Comparison of ENCODE assay signal across 10 cellular contexts in the genomic region with DNA sequence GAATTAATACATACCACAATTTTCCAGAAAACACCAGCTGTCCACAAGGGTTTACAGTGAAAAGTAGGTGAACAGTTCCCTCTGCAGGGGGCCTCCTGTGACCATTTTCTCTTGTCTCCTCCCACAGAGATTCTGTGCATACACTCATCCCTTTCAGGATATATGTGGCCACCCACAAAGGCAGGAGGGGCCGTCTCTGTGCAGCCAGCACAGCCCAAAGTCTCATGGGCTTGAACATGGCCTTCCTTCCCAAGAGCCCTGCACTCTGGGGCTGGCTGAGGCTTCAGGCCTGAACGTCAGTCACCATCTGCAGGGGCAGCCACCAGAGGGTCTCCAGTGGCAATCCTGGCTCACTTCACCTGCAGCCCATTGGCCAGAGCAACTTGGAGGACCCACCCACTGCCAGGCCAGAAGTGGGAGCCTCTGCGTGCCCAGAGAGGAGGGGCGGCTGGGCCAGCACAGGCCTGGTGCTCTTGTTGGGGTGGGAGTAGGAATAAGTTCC. TPM values are rescaled to one million over a fixed set of nuclear protein-coding genes. Genes with fewer than 3 reads are reported as not detected.
DNase-seq lines count a peak whose midpoint lies in the region; ATAC-seq and TF ChIP-seq lines count a peak whose summit lies in the region.
"Had no signal": no experiment of that assay in that cellular context is flagged by ENCODE, and none has a peak within 500 bp of the region (broad histone marks: within the 10 kb centered on the region; RNA-seq: fewer than 3 reads in every experiment).

No MANE protein-coding gene starts in this region.

- DNase-seq in AG08395 (ENCODE audit: low spot score), result peak; percentile 28
- peak; percentile 36 for DNase-seq in HT1080 (ENCODE audit: low read depth)
- peak; percentile 50 for DNase-seq in hepatic stellate cell (ENCODE audit: low spot score)
- no peak for DNase-seq in T-helper 1 cell
- no peak for DNase-seq in stimulated activated naive CD4-positive, alpha-beta T cell (lab: John Stamatoyannopoulos, UW)
- no peak for DNase-seq in NCI-H2029 treated with DMSO at 0.1 percent for 48 hours (lab: John Stamatoyannopoulos, UW)
- DNase-seq: DMS153; stimulated activated CD4-positive, alpha-beta T cell treated with anti-CD3 and anti-CD28 coated beads, Interleukin-15, amount 100 ng/mL, for 24 hours had no signal

- ATAC-seq in SK-N-SH treated with all-trans-retinoic acid at 6 μM for 48 hours (peak; percentile 38), HG02678 (IDR thresholded peaks at IDR 0.05; ENCODE audit: unreplicated experiment) (no peak)

TF ChIP-seq in SK-N-SH treated with all-trans-retinoic acid at 6 μM for 48 hours, 23 proteins besides CTCF, POLR2A, EP300 and RAD21:
- TF ChIP-seq ZFP3 (CRISPR knock-in tag; IDR thresholded peaks at IDR 0.05), result no peak
TF ChIP-seq in SK-N-SH treated with all-trans-retinoic acid at 6 μM for 48 hours: peak in this region for 0.

RNA-seq across cellular contexts. Expression of a gene that starts 25.2 kb away (rescaled TPM):
- total RNA-seq in HT1080 (2014; rRNA removed; shearing (Covaris generic)), result 25.4 and 46.4 TPM in 2 replicates
- polyA plus RNA-seq in HT1080 (2015; cell fraction: cytosol; rRNA removed), result 25.5 and 28.5 TPM in 2 replicates
- polyA plus RNA-seq in HT1080 (2015; cell fraction: nucleus; rRNA removed), result 67.6 and 85.3 TPM in 2 replicates

RNA-seq across cellular contexts. Expression of a gene that starts 49.3 kb away (rescaled TPM):
- total RNA-seq in HT1080 (2014; rRNA removed; shearing (Covaris generic)), result 0.37 and 0.56 TPM in 2 replicates
- 1.3 TPM in 2 replicates for polyA plus RNA-seq in HT1080 (2015; cell fraction: cytosol; rRNA removed)
- polyA plus RNA-seq in HT1080 (2015; cell fraction: nucleus; rRNA removed), result 2.2 and 2.3 TPM in 2 replicates

RNA-seq across cellular contexts. Expression of a gene that starts 57.0 kb away (rescaled TPM):
- not detected in 2 replicates for total RNA-seq in HT1080 (2014; rRNA removed; shearing (Covaris generic))
- 0.05 and 0.10 TPM in 2 replicates for polyA plus RNA-seq in HT1080 (2015; cell fraction: cytosol; rRNA removed)
- 0.56 and 0.88 TPM in 2 replicates for polyA plus RNA-seq in HT1080 (2015; cell fraction: nucleus; rRNA removed)

Comparison
In these comparisons a context has a peak if more than half of its experiments do, and no peak if none do; other contexts are left out.
1. DNase-seq: peak in AG08395 (single experiment), HT1080 (single experiment) and hepatic stellate cell (single experiment); none in T-helper 1 cell (0 of 5), stimulated activated naive CD4-positive, alpha-beta T cell (0 of 6) and NCI-H2029 treated with DMSO at 0.1 percent for 48 hours (single experiment).